ENCODE assay signal across 8 cellular contexts in the genomic region with DNA sequence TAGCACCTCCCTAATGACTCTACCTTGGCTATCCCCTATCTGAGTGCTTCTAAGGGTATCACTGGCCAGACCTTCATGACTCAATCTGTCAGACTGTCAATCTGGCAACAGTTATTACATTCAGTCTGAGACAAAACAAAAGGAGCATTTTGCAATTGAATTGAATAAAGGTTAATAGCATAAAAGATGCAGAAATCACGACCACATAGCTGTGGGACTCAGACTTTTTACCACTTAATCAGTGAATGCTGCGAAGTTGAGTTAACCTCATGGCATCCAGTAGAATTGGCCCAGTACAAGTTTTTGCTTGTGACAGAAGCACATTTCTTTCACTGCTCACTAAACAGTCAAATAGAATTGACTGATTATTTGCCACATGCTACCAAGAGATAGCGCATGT.
"Had no signal": no experiment of that assay in that cellular context is flagged by ENCODE, and none has a peak within 500 bp of the region (broad histone marks: within the 10 kb centered on the region; RNA-seq: fewer than 3 reads in every experiment).

No MANE protein-coding gene starts in this region.

- ATAC-seq: GM12878 had no signal

- FAIRE-seq: G401.6, GM12878, GM12891, GM12892, GM18507, GM19239 had no signal

- DNase-seq: GDM1, GF-D8 had no signal

- H3K4me3 ChIP-seq: GM12878 had no signal
